8 cellular contexts compared by ENCODE assay signal in the genomic region with DNA sequence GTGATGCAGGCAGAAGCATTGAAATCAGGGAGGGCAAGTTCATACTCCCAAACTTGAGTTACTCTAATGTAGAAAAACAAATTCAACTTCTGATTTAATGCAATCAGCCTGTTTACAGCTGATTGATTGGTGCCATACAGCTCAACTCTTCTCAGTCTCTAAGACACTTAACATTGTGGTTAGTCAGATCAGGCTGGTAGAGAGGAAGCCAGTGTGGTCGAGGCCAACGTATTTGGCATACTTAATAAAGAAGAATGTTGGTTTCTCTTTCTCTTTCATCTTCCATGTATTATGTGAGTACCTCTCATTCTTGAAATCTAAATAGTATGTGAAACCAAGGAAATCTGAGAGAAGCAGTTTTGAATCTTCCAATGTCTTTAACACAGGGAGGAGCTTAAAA.
A peak's percentile ranks its signal among the peaks of the same experiment; 100 is the strongest.
DNase-seq lines count a peak whose midpoint lies in the region; ATAC-seq, FAIRE-seq and TF ChIP-seq lines count a peak whose summit lies in the region.

No MANE protein-coding gene starts in this region.

- ATAC-seq in HG02588 (IDR thresholded peaks at IDR 0.05; ENCODE audit: unreplicated experiment): peak; percentile 100

- no peak for DNase-seq in GM12891 (ENCODE audit: insufficient read length, low spot score)
- peak; percentile 16 for DNase-seq in NCI-H226
- peak; percentile 18 for DNase-seq in activated naive CD4-positive, alpha-beta T cell treated with anti-CD3 and anti-CD28 coated beads, Interleukin-2, amount 50 U/mL, for 16 hours
- peak; percentile 11 to 30 for DNase-seq in stimulated activated CD8-positive, alpha-beta memory T cell treated with anti-CD3 and anti-CD28 coated beads, Interleukin-15, amount 100 ng/mL, for 4 hours (ENCODE audit: low read depth in 2 of 2)
- no peak for DNase-seq in hippocampal formation (lab: John Stamatoyannopoulos, UW)
- no peak for DNase-seq in thyroid gland
- DNase-seq in islet precursor cell: no peak

- TF ChIP-seq POLR2A in GM12891 (IDR thresholded peaks at IDR 0.05; ENCODE audit: low read depth, low read length) (no peak), thyroid gland (IDR thresholded peaks at IDR 0.05) (no peak)

- FAIRE-seq in GM12891 (lab: Jason Lieb, UNC): peak; percentile 62

- H3K27me3 ChIP-seq in thyroid gland: no peaks in the 10 kb centered on the region

- intact Hi-C loops in thyroid gland (cut with DNase I): no loop called here

- no peak overlapping the region for H3K27ac ChIP-seq in thyroid gland

- no peaks in the 10 kb centered on the region for H3K4me1 ChIP-seq in thyroid gland

- H3K4me3 ChIP-seq in thyroid gland (replicated peaks in 1 of 3): no peak overlapping the region

- no peak for TF ChIP-seq CTCF in thyroid gland (IDR thresholded peaks at IDR 0.05)

- H3K9me3 ChIP-seq in thyroid gland: no peaks in the 10 kb centered on the region

- H3K36me3 ChIP-seq in thyroid gland: no peaks in the 10 kb centered on the region

- WGBS in thyroid gland, 2 donors: 71 to 85% methylated on average over 2 of the region's 2 CpGs

TF ChIP-seq in GM12891, 5 proteins besides CTCF, POLR2A, EP300 and RAD21:
- no peak for TF ChIP-seq PAX5 (IDR thresholded peaks at IDR 0.05; ENCODE audit: insufficient read depth, low read length, severe bottlenecking)
- TF ChIP-seq POLR2AphosphoS5 (IDR thresholded peaks at IDR 0.05; ENCODE audit: low read depth, low read length): no peak
- TF ChIP-seq SPI1 (IDR thresholded peaks at IDR 0.05; ENCODE audit: low read depth, low read length): no peak
- TF ChIP-seq POU2F2 (IDR thresholded peaks at IDR 0.05; ENCODE audit: low read depth, low read length): no peak
- no peak for TF ChIP-seq TAF1 (IDR thresholded peaks at IDR 0.05; ENCODE audit: low read depth, low read length)
TF ChIP-seq in GM12891: peak in this region for 0.

Comparison
In these comparisons a context has a peak if more than half of its experiments do, and no peak if none do; other contexts are left out.
1. DNase-seq: peak in NCI-H226 (single experiment), activated naive CD4-positive, alpha-beta T cell treated with anti-CD3 and anti-CD28 coated beads, Interleukin-2, amount 50 U/mL, for 16 hours (single experiment) and stimulated activated CD8-positive, alpha-beta memory T cell treated with anti-CD3 and anti-CD28 coated beads, Interleukin-15, amount 100 ng/mL, for 4 hours (2 of 2); none in GM12891 (single experiment), hippocampal formation (0 of 2), thyroid gland (0 of 2) and islet precursor cell (single experiment).